8 cellular contexts compared by ENCODE assay signal in genomic region chr5:91382530-91383026, GRCh38. TPM values are rescaled to one million over a fixed set of nuclear protein-coding genes. Genes with fewer than 3 reads are reported as not detected.
DNase-seq lines count a peak whose midpoint lies in the region; ATAC-seq and TF ChIP-seq lines count a peak whose summit lies in the region.

No MANE protein-coding gene starts in this region.

- no peaks in the 10 kb centered on the region for H3K9me3 Mint-ChIP-seq in activated CD8-positive, alpha-beta T cell treated with anti-CD3 and anti-CD28 coated beads for 36 hours

- H3K27ac ChIP-seq in fibroblast of lung (ENCODE audit: insufficient read depth, low read length) (peak overlapping the region; percentile 95), neural cell (ENCODE audit: low read length) (peak overlapping the region; percentile 100)

- H3K9me3 ChIP-seq in fibroblast of lung (ENCODE audit: control insufficient read depth, insufficient read depth, low read depth, low read length) (no peaks in the 10 kb centered on the region), neural cell (ENCODE audit: low read length) (no peaks in the 10 kb centered on the region)

- H4K20me1 ChIP-seq in fibroblast of lung (ENCODE audit: control insufficient read depth, extremely low read depth, insufficient read depth, low read length) = no peaks in the 10 kb centered on the region
- peaks cover 7% of the 10 kb centered on the region for H4K20me1 ChIP-seq in neural cell (ENCODE audit: insufficient read depth)

- no peak for TF ChIP-seq RAD21 in neural cell (conservative IDR thresholded peaks at IDR 0.05)

- H3F3A ChIP-seq in neural cell (ENCODE audit: insufficient read depth, low read length, poor library complexity, severe bottlenecking) = peaks cover 25% of the 10 kb centered on the region

- H3K9me2 ChIP-seq in neural cell (ENCODE audit: insufficient read depth, low read length) = no peaks in the 10 kb centered on the region

- peak overlapping the region; percentile 73 to 100 (median 96) for H3K4me3 ChIP-seq in fibroblast of lung (replicated peaks in 1 of 4; ENCODE audit: control extremely low read depth in 1 of 4, insufficient read depth in 1 of 4, low read depth in 3 of 4, low read length in 4 of 4)
- H3K4me3 ChIP-seq in neural cell (ENCODE audit: low read length) = peak overlapping the region; percentile 82

- peaks cover 19% of the 10 kb centered on the region for H3K4me1 Mint-ChIP-seq in activated CD8-positive, alpha-beta T cell treated with anti-CD3 and anti-CD28 coated beads for 36 hours (ENCODE audit: low read depth)

- peaks cover 4% of the 10 kb centered on the region for H3K4me1 ChIP-seq in fibroblast of lung (ENCODE audit: control insufficient read depth, extremely low read depth, insufficient read depth, low read length)

- H3K27ac Mint-ChIP-seq in activated CD8-positive, alpha-beta T cell treated with anti-CD3 and anti-CD28 coated beads for 36 hours = peak overlapping the region; percentile 98

- H3K27me3 ChIP-seq in fibroblast of lung (ENCODE audit: control insufficient read depth, insufficient read depth, low read length) = no peaks in the 10 kb centered on the region
- no peaks in the 10 kb centered on the region for H3K27me3 ChIP-seq in neural cell (ENCODE audit: insufficient read depth, low read depth, low read length)

- no peaks in the 10 kb centered on the region for H3K36me3 ChIP-seq in fibroblast of lung (ENCODE audit: control insufficient read depth, insufficient read depth, low read length)
- H3K36me3 ChIP-seq in neural cell (ENCODE audit: insufficient read depth, low read length) = peaks cover 12% of the 10 kb centered on the region

- no peaks in the 10 kb centered on the region for H3K27me3 Mint-ChIP-seq in activated CD8-positive, alpha-beta T cell treated with anti-CD3 and anti-CD28 coated beads for 36 hours

- H3K4me3 Mint-ChIP-seq in activated CD8-positive, alpha-beta T cell treated with anti-CD3 and anti-CD28 coated beads for 36 hours = peak overlapping the region; percentile 93

- CTCF ChIA-PET in activated CD8-positive, alpha-beta T cell treated with anti-CD3 and anti-CD28 coated beads for 36 hours (lab: Charles Lee) = interaction anchor here (0.5 to 7.2 kb wide), 12 partner anchors 9 to 449 kb away, joined by 3 to 149 read pairs (median 32); no protein-coding TSS in a partner anchor

- H2AFZ ChIP-seq in fibroblast of lung (ENCODE audit: low read length) (no peak overlapping the region), neural cell (ENCODE audit: low read depth, low read length) (no peak overlapping the region)

- H3K9ac ChIP-seq in fibroblast of lung (ENCODE audit: insufficient read depth, low read length) (peak overlapping the region; percentile 88), neural cell (ENCODE audit: low read length) (peak overlapping the region; percentile 100)

- TF ChIP-seq EP300 in neural cell (conservative IDR thresholded peaks at IDR 0.05; ENCODE audit: poor library complexity, severe bottlenecking) = no peak

- peaks cover 49% of the 10 kb centered on the region for H3K79me2 ChIP-seq in fibroblast of lung (ENCODE audit: control insufficient read depth, insufficient read depth, low read length)
- H3K79me2 ChIP-seq in neural cell (replicated peaks; ENCODE audit: insufficient read depth, low read length) = peaks cover 57% of the 10 kb centered on the region

- DNase-seq in NCI-H2171 treated with DMSO at 0.1 percent for 48 hours (lab: John Stamatoyannopoulos, UW) (peak; percentile 64), NCI-H2171 (lab: John Stamatoyannopoulos, UW) (no peak), NCI-H2227 (lab: John Stamatoyannopoulos, UW; ENCODE audit: unreplicated experiment) (peak; percentile 41), fibroblast of lung (ENCODE audit: low read depth in 2 of 2) (peak; percentile 42 to 60)
- peak; percentile 52 for DNase-seq in activated CD8-positive, alpha-beta T cell treated with anti-CD3 and anti-CD28 coated beads for 36 hours

- H3K36me3 Mint-ChIP-seq in activated CD8-positive, alpha-beta T cell treated with anti-CD3 and anti-CD28 coated beads for 36 hours (ENCODE audit: low read depth) = peaks cover 27% of the 10 kb centered on the region

- POLR2A ChIA-PET in activated CD8-positive, alpha-beta T cell treated with anti-CD3 and anti-CD28 coated beads for 36 hours (lab: Charles Lee) = interaction anchor here (0.7 to 2.7 kb wide), 22 partner anchors 9 to 510 kb away, joined by 3 to 40 read pairs (median 4); no protein-coding TSS in a partner anchor

- H3K4me2 ChIP-seq in fibroblast of lung (ENCODE audit: extremely low read depth, insufficient read depth, low read length) = peak overlapping the region; percentile 32
- no peak overlapping the region for H3K4me2 ChIP-seq in neural cell (ENCODE audit: low read length)

- ATAC-seq in activated CD8-positive, alpha-beta T cell treated with anti-CD3 and anti-CD28 coated beads for 36 hours = no peak
- no peak for ATAC-seq in HG03095 (IDR thresholded peaks at IDR 0.05; ENCODE audit: unreplicated experiment)
- no peak for ATAC-seq in HG03135 (IDR thresholded peaks at IDR 0.05; ENCODE audit: unreplicated experiment)

- TF ChIP-seq CTCF in activated CD8-positive, alpha-beta T cell treated with anti-CD3 and anti-CD28 coated beads for 36 hours (IDR thresholded peaks at IDR 0.05) = no peak
- TF ChIP-seq CTCF in fibroblast of lung (conservative IDR thresholded peaks at IDR 0.05 in 1 of 2, IDR thresholded peaks at IDR 0.05 in 1 of 2; ENCODE audit: low read depth in 1 of 2, low read length in 2 of 2) = no peak
- no peak for TF ChIP-seq CTCF in neural cell (IDR thresholded peaks at IDR 0.05; ENCODE audit: poor library complexity, severe bottlenecking)

- intact Hi-C loops in activated CD8-positive, alpha-beta T cell treated with anti-CD3 and anti-CD28 coated beads for 36 hours (cut with micrococcal nuclease) = loop anchor here (2.0 to 10.0 kb wide), 4 partner anchors 102 to 518 kb away; no protein-coding TSS in a partner anchor

TF ChIP-seq in neural cell, 6 proteins besides CTCF, POLR2A, EP300 and RAD21:
- TF ChIP-seq, protein P1, sequence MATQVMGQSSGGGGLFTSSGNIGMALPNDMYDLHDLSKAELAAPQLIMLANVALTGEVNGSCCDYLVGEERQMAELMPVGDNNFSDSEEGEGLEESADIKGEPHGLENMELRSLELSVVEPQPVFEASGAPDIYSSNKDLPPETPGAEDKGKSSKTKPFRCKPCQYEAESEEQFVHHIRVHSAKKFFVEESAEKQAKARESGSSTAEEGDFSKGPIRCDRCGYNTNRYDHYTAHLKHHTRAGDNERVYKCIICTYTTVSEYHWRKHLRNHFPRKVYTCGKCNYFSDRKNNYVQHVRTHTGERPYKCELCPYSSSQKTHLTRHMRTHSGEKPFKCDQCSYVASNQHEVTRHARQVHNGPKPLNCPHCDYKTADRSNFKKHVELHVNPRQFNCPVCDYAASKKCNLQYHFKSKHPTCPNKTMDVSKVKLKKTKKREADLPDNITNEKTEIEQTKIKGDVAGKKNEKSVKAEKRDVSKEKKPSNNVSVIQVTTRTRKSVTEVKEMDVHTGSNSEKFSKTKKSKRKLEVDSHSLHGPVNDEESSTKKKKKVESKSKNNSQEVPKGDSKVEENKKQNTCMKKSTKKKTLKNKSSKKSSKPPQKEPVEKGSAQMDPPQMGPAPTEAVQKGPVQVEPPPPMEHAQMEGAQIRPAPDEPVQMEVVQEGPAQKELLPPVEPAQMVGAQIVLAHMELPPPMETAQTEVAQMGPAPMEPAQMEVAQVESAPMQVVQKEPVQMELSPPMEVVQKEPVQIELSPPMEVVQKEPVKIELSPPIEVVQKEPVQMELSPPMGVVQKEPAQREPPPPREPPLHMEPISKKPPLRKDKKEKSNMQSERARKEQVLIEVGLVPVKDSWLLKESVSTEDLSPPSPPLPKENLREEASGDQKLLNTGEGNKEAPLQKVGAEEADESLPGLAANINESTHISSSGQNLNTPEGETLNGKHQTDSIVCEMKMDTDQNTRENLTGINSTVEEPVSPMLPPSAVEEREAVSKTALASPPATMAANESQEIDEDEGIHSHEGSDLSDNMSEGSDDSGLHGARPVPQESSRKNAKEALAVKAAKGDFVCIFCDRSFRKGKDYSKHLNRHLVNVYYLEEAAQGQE (IDR thresholded peaks at IDR 0.05; ENCODE audit: borderline replicate concordance) = no peak
- TF ChIP-seq POLR2AphosphoS5 (IDR thresholded peaks at IDR 0.05) = peak; percentile 63

RNA-seq across cellular contexts. Expression of gene ARRDC3, which starts 0.5 kb away (rescaled TPM):
- 10 to 100 TPM; 35.4 to 39.2 TPM for total RNA-seq in activated CD8-positive, alpha-beta T cell treated with anti-CD3 and anti-CD28 coated beads for 36 hours
- 87.1 and 105 TPM in 2 replicates for total RNA-seq in fibroblast of lung
- polyA plus RNA-seq in fibroblast of lung = 32.6 and 33.6 TPM in 2 replicates
- 22.1 and 22.6 TPM in 2 replicates for polyA plus RNA-seq in fibroblast of lung (2012)
- polyA minus RNA-seq in fibroblast of lung (ENCODE audit: low replicate concordance) = 15.7 and 17.6 TPM in 2 replicates
- polyA plus RNA-seq in neural cell = 279 and 297 TPM in 2 replicates
- 1,131 and 1,137 TPM in 2 replicates for polyA minus RNA-seq in neural cell
